Comparison of ENCODE assay signal across 13 cellular contexts in the genomic region with DNA sequence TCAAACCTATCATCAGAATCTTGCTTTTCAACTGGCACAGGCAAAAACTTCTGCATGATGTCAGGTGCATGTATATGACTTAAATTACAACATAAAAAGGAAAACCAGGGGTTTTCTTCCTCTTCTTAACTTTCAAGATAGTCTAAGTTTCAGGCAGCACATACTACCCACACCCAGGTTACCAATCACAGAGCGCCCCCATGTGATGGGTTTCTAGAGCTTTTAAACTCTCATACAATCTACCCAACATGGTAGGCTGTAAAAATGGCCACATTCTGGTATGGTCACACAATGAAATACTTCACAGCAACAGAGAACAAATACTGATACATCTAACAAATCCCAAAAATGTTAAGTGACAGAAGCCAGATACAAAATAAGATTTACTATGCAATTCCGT. TPM values are rescaled to one million over a fixed set of nuclear protein-coding genes. Genes with fewer than 3 reads are reported as not detected.
A peak's percentile ranks its signal among the peaks of the same experiment; 100 is the strongest.
DNase-seq lines count a peak whose midpoint lies in the region; ATAC-seq and TF ChIP-seq lines count a peak whose summit lies in the region.
"Had no signal": no experiment of that assay in that cellular context is flagged by ENCODE, and none has a peak within 500 bp of the region (broad histone marks: within the 10 kb centered on the region; RNA-seq: fewer than 3 reads in every experiment).

No MANE protein-coding gene starts in this region.

- H3K4me1 Mint-ChIP-seq in activated CD4-positive, alpha-beta T cell treated with anti-CD3 and anti-CD28 coated beads, Interleukin-2, amount 10 ng/mL, durations not matched to agents 7 days and 5 days = peaks cover 65% of the 10 kb centered on the region
- H3K4me1 Mint-ChIP-seq in naive thymus-derived CD8-positive, alpha-beta T cell = peaks cover 34 to 59% (median 57%) of the 10 kb centered on the region in 4 donors

- peak; percentile 40 for TF ChIP-seq CTCF in GM20000 (IDR thresholded peaks at IDR 0.05; ENCODE audit: extremely low read depth, missing control alignments)

- no peak for ATAC-seq in naive thymus-derived CD8-positive, alpha-beta T cell
- ATAC-seq in GM19395 (IDR thresholded peaks at IDR 0.05; ENCODE audit: unreplicated experiment) = no peak
- ATAC-seq: left lobe of liver had no signal

- POLR2A ChIA-PET in activated CD4-positive, alpha-beta T cell treated with anti-CD3 and anti-CD28 coated beads, Interleukin-2, amount 10 ng/mL, durations not matched to agents 7 days and 5 days (lab: Charles Lee) = no interaction called here
- POLR2A ChIA-PET in naive thymus-derived CD8-positive, alpha-beta T cell (lab: Charles Lee) = no interaction called here

- H3K9me3 Mint-ChIP-seq in activated CD4-positive, alpha-beta T cell treated with anti-CD3 and anti-CD28 coated beads, Interleukin-2, amount 10 ng/mL, durations not matched to agents 7 days and 5 days = no peaks in the 10 kb centered on the region
- H3K9me3 Mint-ChIP-seq in naive thymus-derived CD8-positive, alpha-beta T cell = no peaks in the 10 kb centered on the region

- peaks cover 61% of the 10 kb centered on the region for H3K36me3 Mint-ChIP-seq in activated CD4-positive, alpha-beta T cell treated with anti-CD3 and anti-CD28 coated beads, Interleukin-2, amount 10 ng/mL, durations not matched to agents 7 days and 5 days (ENCODE audit: low read depth)
- peaks cover 4 to 78% (median 14%) of the 10 kb centered on the region in 3 donors for H3K36me3 Mint-ChIP-seq in naive thymus-derived CD8-positive, alpha-beta T cell

- H3K27ac ChIP-seq in substantia nigra (ENCODE audit: low read depth, low read length, poor library complexity, severe bottlenecking) = no peak overlapping the region
- H3K27ac ChIP-seq: ascending aorta had no signal

- no peak overlapping the region for H3K4me3 Mint-ChIP-seq in activated CD4-positive, alpha-beta T cell treated with anti-CD3 and anti-CD28 coated beads, Interleukin-2, amount 10 ng/mL, durations not matched to agents 7 days and 5 days
- no peak overlapping the region for H3K4me3 Mint-ChIP-seq in naive thymus-derived CD8-positive, alpha-beta T cell

- no peak for DNase-seq in activated CD4-positive, alpha-beta T cell treated with anti-CD3 and anti-CD28 coated beads, Interleukin-2, amount 10 ng/mL, durations not matched to agents 7 days and 5 days
- DNase-seq in activated CD4-positive, alpha-beta T cell treated with anti-CD3 and anti-CD28 coated beads, Interleukin-2, amount 50 U/mL, for 1 hour = no peak
- peak; percentile 43 for DNase-seq in GM20000 (ENCODE audit: low spot score)
- peak; percentile 42 for DNase-seq in SK-MEL-5 (ENCODE audit: low read depth, low spot score)
- DNase-seq in naive thymus-derived CD8-positive, alpha-beta T cell = no peak
- no peak for DNase-seq in substantia nigra (lab: John Stamatoyannopoulos, UW)
- DNase-seq in effector CD8-positive, alpha-beta T cell (lab: John Stamatoyannopoulos, UW) = no peak
- DNase-seq: GOT3, NCI-H1930, NCI-H82 had no signal

- CTCF ChIA-PET in activated CD4-positive, alpha-beta T cell treated with anti-CD3 and anti-CD28 coated beads, Interleukin-2, amount 10 ng/mL, durations not matched to agents 7 days and 5 days (lab: Charles Lee) = interaction anchor here (1.0 kb wide), 1 partner anchor 11 kb away, joined by 3 read pairs; no protein-coding TSS in a partner anchor

- in situ Hi-C loops in SK-MEL-5 (cut with HindIII; ENCODE audit: low pct_unique_long_range_greater_than_20kb, low sequenced_read_pairs) = no loop called here

- H3K27ac Mint-ChIP-seq in activated CD4-positive, alpha-beta T cell treated with anti-CD3 and anti-CD28 coated beads, Interleukin-2, amount 10 ng/mL, durations not matched to agents 7 days and 5 days = peak overlapping the region; percentile 1
- H3K27ac Mint-ChIP-seq in naive thymus-derived CD8-positive, alpha-beta T cell = peak overlapping the region; percentile 13 to 77 (median 57)

- H3K27me3 Mint-ChIP-seq in activated CD4-positive, alpha-beta T cell treated with anti-CD3 and anti-CD28 coated beads, Interleukin-2, amount 10 ng/mL, durations not matched to agents 7 days and 5 days = no peaks in the 10 kb centered on the region
- H3K27me3 Mint-ChIP-seq in naive thymus-derived CD8-positive, alpha-beta T cell = no peaks in the 10 kb centered on the region

RNA-seq across cellular contexts. Expression of a gene that starts 7.4 kb away (rescaled TPM):
- 10 to 100 TPM; 34.0 to 34.3 TPM for total RNA-seq in activated CD4-positive, alpha-beta T cell treated with anti-CD3 and anti-CD28 coated beads, Interleukin-2, amount 10 ng/mL, durations not matched to agents 7 days and 5 days
- total RNA-seq in SK-MEL-5 (2014; rRNA removed; shearing (Covaris generic)) = 55.4 and 55.6 TPM in 2 replicates
- 35.5 and 41.2 TPM in 2 replicates for polyA plus RNA-seq in SK-MEL-5 (2015; cell fraction: cytosol; rRNA removed)
- polyA plus RNA-seq in SK-MEL-5 (2015; cell fraction: nucleus; rRNA removed) = 12.8 and 14.5 TPM in 2 replicates
- total RNA-seq in naive thymus-derived CD8-positive, alpha-beta T cell = 10 to 100 TPM; 30.5 to 30.7 TPM
- 10 to 100 TPM; 21.3 to 30.7 (median 22.5) TPM for polyA plus RNA-seq in naive thymus-derived CD8-positive, alpha-beta T cell

RNA-seq across cellular contexts. Expression of a gene that starts 18.5 kb away (rescaled TPM):
- 10 to 100 TPM; 28.6 to 34.2 TPM for total RNA-seq in activated CD4-positive, alpha-beta T cell treated with anti-CD3 and anti-CD28 coated beads, Interleukin-2, amount 10 ng/mL, durations not matched to agents 7 days and 5 days
- total RNA-seq in SK-MEL-5 (2014; rRNA removed; shearing (Covaris generic)) = 28.1 and 33.8 TPM in 2 replicates
- polyA plus RNA-seq in SK-MEL-5 (2015; cell fraction: cytosol; rRNA removed) = 59.6 and 72.6 TPM in 2 replicates
- 9.9 and 22.8 TPM in 2 replicates for polyA plus RNA-seq in SK-MEL-5 (2015; cell fraction: nucleus; rRNA removed)
- total RNA-seq in naive thymus-derived CD8-positive, alpha-beta T cell = 10 to 100 TPM; 19.2 to 19.6 TPM
- 1 to 10 TPM; 2.2 to 2.9 (median 2.8) TPM for polyA plus RNA-seq in naive thymus-derived CD8-positive, alpha-beta T cell

Comparison
In these comparisons a context has a peak if more than half of its experiments do, and no peak if none do; other contexts are left out.
1. DNase-seq: peak in GM20000 (single experiment) and SK-MEL-5 (single experiment); none in activated CD4-positive, alpha-beta T cell treated with anti-CD3 and anti-CD28 coated beads, Interleukin-2, amount 10 ng/mL, durations not matched to agents 7 days and 5 days (single experiment), activated CD4-positive, alpha-beta T cell treated with anti-CD3 and anti-CD28 coated beads, Interleukin-2, amount 50 U/mL, for 1 hour (single experiment), naive thymus-derived CD8-positive, alpha-beta T cell (0 of 10), substantia nigra (0 of 49) and effector CD8-positive, alpha-beta T cell (single experiment).